ENCODE assay signal across 8 cellular contexts in the genomic region with DNA sequence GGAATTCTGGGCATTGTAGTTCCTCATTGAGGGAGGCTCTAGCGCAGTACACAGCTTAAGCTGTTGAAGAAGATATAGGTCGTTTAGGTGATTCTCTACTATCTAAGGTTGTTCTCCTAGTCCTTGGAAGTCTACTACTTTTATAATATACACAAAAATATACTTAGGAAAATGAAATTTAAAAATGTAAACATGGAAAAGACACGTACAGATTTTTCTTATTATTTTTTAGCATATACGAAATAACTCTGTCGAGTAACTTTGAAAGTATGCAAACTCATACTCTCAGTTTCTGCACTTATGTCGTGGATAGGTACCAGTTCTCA. TPM values are rescaled to one million over a fixed set of nuclear protein-coding genes. Genes with fewer than 3 reads are reported as not detected.
DNase-seq lines count a peak whose midpoint lies in the region; ATAC-seq, FAIRE-seq and TF ChIP-seq lines count a peak whose summit lies in the region.

No MANE protein-coding gene starts in this region.

- ATAC-seq in activated CD8-positive, alpha-beta T cell treated with anti-CD3 and anti-CD28 coated beads, Interleukin-2, amount 10 ng/mL, durations not matched to agents 7 days and 5 days, result no peak
- no peak for ATAC-seq in thoracic aorta (ENCODE audit: insufficient number of reproducible peaks, low FRiP score, low read depth)

- no peaks in the 10 kb centered on the region for H3K9me3 ChIP-seq in thoracic aorta

- H3K4me3 ChIP-seq in thoracic aorta, result peak overlapping the region; percentile 84

- peaks cover 33% of the 10 kb centered on the region for H3K36me3 Mint-ChIP-seq in activated T-cell treated with anti-CD3 and anti-CD28 coated beads, Interleukin-2, amount 50 U/mL, for 24 hours (ENCODE audit: low read depth)
- peaks cover 13% of the 10 kb centered on the region for H3K36me3 Mint-ChIP-seq in activated CD8-positive, alpha-beta T cell treated with anti-CD3 and anti-CD28 coated beads, Interleukin-2, amount 10 ng/mL, durations not matched to agents 7 days and 5 days (ENCODE audit: low read depth)

- peaks cover 31% of the 10 kb centered on the region for H3K4me1 Mint-ChIP-seq in activated T-cell treated with anti-CD3 and anti-CD28 coated beads, Interleukin-2, amount 50 U/mL, for 24 hours (ENCODE audit: low read depth)
- peaks cover 23% of the 10 kb centered on the region for H3K4me1 Mint-ChIP-seq in activated CD8-positive, alpha-beta T cell treated with anti-CD3 and anti-CD28 coated beads, Interleukin-2, amount 10 ng/mL, durations not matched to agents 7 days and 5 days (ENCODE audit: low read depth)

- H3K4me1 ChIP-seq in thoracic aorta (ENCODE audit: control insufficient read depth in 1 of 2, low read depth in 2 of 2), result peaks cover 6 to 8% of the 10 kb centered on the region in 2 donors

- DNase-seq in activated T-cell treated with anti-CD3 and anti-CD28 coated beads, Interleukin-2, amount 50 U/mL, for 24 hours, result no peak
- DNase-seq in activated T-cell treated with anti-CD3 and anti-CD28 coated beads for 4 hours, result no peak
- no peak for DNase-seq in activated CD8-positive, alpha-beta T cell treated with anti-CD3 and anti-CD28 coated beads, Interleukin-2, amount 10 ng/mL, durations not matched to agents 7 days and 5 days
- DNase-seq in thoracic aorta (ENCODE audit: low spot score), result no peak
- DNase-seq in mesenteric fat pad (ENCODE audit: low spot score), result no peak
- DNase-seq in HPDE6-E6E7 (ENCODE audit: extremely low spot score), result no peak
- no peak for DNase-seq in cortex of kidney (lab: John Stamatoyannopoulos, UW)

- no peak overlapping the region for H3K27ac ChIP-seq in thoracic aorta

- peak overlapping the region; percentile 99 for H3K4me3 Mint-ChIP-seq in activated T-cell treated with anti-CD3 and anti-CD28 coated beads, Interleukin-2, amount 50 U/mL, for 24 hours
- H3K4me3 Mint-ChIP-seq in activated CD8-positive, alpha-beta T cell treated with anti-CD3 and anti-CD28 coated beads, Interleukin-2, amount 10 ng/mL, durations not matched to agents 7 days and 5 days, result peak overlapping the region; percentile 99

- no peak for TF ChIP-seq CTCF in thoracic aorta (IDR thresholded peaks at IDR 0.05)

- peak overlapping the region; percentile 97 for H3K27ac Mint-ChIP-seq in activated T-cell treated with anti-CD3 and anti-CD28 coated beads, Interleukin-2, amount 50 U/mL, for 24 hours
- peak overlapping the region; percentile 88 for H3K27ac Mint-ChIP-seq in activated CD8-positive, alpha-beta T cell treated with anti-CD3 and anti-CD28 coated beads, Interleukin-2, amount 10 ng/mL, durations not matched to agents 7 days and 5 days

- CTCF ChIA-PET in activated CD8-positive, alpha-beta T cell treated with anti-CD3 and anti-CD28 coated beads, Interleukin-2, amount 10 ng/mL, durations not matched to agents 7 days and 5 days (lab: Charles Lee), result interaction anchor here (1.1 kb wide), 1 partner anchor 95 kb away, joined by 3 read pairs; a partner anchor contains a TSS

- H3K27me3 Mint-ChIP-seq in activated T-cell treated with anti-CD3 and anti-CD28 coated beads, Interleukin-2, amount 50 U/mL, for 24 hours, result peaks cover 3% of the 10 kb centered on the region
- H3K27me3 Mint-ChIP-seq in activated CD8-positive, alpha-beta T cell treated with anti-CD3 and anti-CD28 coated beads, Interleukin-2, amount 10 ng/mL, durations not matched to agents 7 days and 5 days (ENCODE audit: low read depth), result peaks cover 7% of the 10 kb centered on the region

- H3K36me3 ChIP-seq in thoracic aorta, result no peaks in the 10 kb centered on the region

- FAIRE-seq in islet of Langerhans (lab: Jason Lieb, UNC), result peak; percentile 53

- H3K9me3 Mint-ChIP-seq in activated T-cell treated with anti-CD3 and anti-CD28 coated beads, Interleukin-2, amount 50 U/mL, for 24 hours, result no peaks in the 10 kb centered on the region
- H3K9me3 Mint-ChIP-seq in activated CD8-positive, alpha-beta T cell treated with anti-CD3 and anti-CD28 coated beads, Interleukin-2, amount 10 ng/mL, durations not matched to agents 7 days and 5 days (ENCODE audit: insufficient read depth), result no peaks in the 10 kb centered on the region

- POLR2A ChIA-PET in activated CD8-positive, alpha-beta T cell treated with anti-CD3 and anti-CD28 coated beads, Interleukin-2, amount 10 ng/mL, durations not matched to agents 7 days and 5 days (lab: Charles Lee), result interaction anchor here (0.8 to 3.8 kb wide), 2 partner anchors 11 to 105 kb away, joined by 3 to 28 read pairs; a partner anchor contains a TSS

- H3K27me3 ChIP-seq in thoracic aorta (replicated peaks; ENCODE audit: insufficient read depth), result no peaks in the 10 kb centered on the region

RNA-seq across cellular contexts. Expression of a gene that starts 0.3 kb away (rescaled TPM):
- 10 to 100 TPM; 42.1 to 52.0 TPM for total RNA-seq in activated CD8-positive, alpha-beta T cell treated with anti-CD3 and anti-CD28 coated beads, Interleukin-2, amount 10 ng/mL, durations not matched to agents 7 days and 5 days
- total RNA-seq in thoracic aorta (10 to 100 TPM; 11.5 to 15.2 TPM), mesenteric fat pad (17.5 TPM)

RNA-seq across cellular contexts. Expression of a gene that starts 10.2 kb away (rescaled TPM):
- total RNA-seq in activated CD8-positive, alpha-beta T cell treated with anti-CD3 and anti-CD28 coated beads, Interleukin-2, amount 10 ng/mL, durations not matched to agents 7 days and 5 days, result 10 to 100 TPM; 56.6 to 62.0 TPM
- total RNA-seq in thoracic aorta (10 to 100 TPM; 30.9 to 68.5 TPM), mesenteric fat pad (44.1 TPM)
